Comparison of ENCODE assay signal across 11 cellular contexts in genomic region chr17:82269882-82270500, GRCh38. TPM values are rescaled to one million over a fixed set of nuclear protein-coding genes. Genes with fewer than 3 reads are reported as not detected.
DNase-seq lines count a peak whose midpoint lies in the region; ATAC-seq and TF ChIP-seq lines count a peak whose summit lies in the region.
"Had no signal": no experiment of that assay in that cellular context is flagged by ENCODE, and none has a peak within 500 bp of the region (broad histone marks: within the 10 kb centered on the region; RNA-seq: fewer than 3 reads in every experiment).

No MANE protein-coding gene starts in this region.

- no peaks in the 10 kb centered on the region for H3K36me3 ChIP-seq in breast epithelium
- H3K36me3 ChIP-seq in vagina: peaks cover 0 to 26% of the 10 kb centered on the region in 2 donors

- intact Hi-C loops in Right ventricle myocardium inferior (cut with DNase I): loop anchor here (5.0 kb wide), 1 partner anchor 38 kb away; no protein-coding TSS in a partner anchor
- intact Hi-C loops in Right ventricle myocardium superior (cut with DNase I): loop anchor here (10.0 kb wide), 1 partner anchor 785 kb away; no protein-coding TSS in a partner anchor
- intact Hi-C loops in breast epithelium (cut with DNase I; ENCODE audit: low total_unique reads): no loop called here
- intact Hi-C loops in vagina (cut with DNase I): no loop called here

- TF ChIP-seq POLR2A in breast epithelium (IDR thresholded peaks at IDR 0.05): no peak
- TF ChIP-seq POLR2A in vagina (IDR thresholded peaks at IDR 0.05): no peak

- H3K9me3 Mint-ChIP-seq in naive thymus-derived CD8-positive, alpha-beta T cell: no peaks in the 10 kb centered on the region

- no peak for ATAC-seq in Right ventricle myocardium inferior
- no peak for ATAC-seq in Right ventricle myocardium superior (ENCODE audit: poor library complexity)
- peak; percentile 39 to 55 for ATAC-seq in naive thymus-derived CD8-positive, alpha-beta T cell
- ATAC-seq in GM21390 (IDR thresholded peaks at IDR 0.05; ENCODE audit: unreplicated experiment): no peak
- ATAC-seq in HG03521 (IDR thresholded peaks at IDR 0.05; ENCODE audit: unreplicated experiment): no peak

- peaks cover 13 to 42% of the 10 kb centered on the region in 2 donors for H3K4me1 ChIP-seq in breast epithelium
- H3K4me1 ChIP-seq in vagina: peaks cover 82% of the 10 kb centered on the region

- H3K4me3 ChIP-seq in breast epithelium (peak overlapping the region in 1 of 3 donors; percentile 100), vagina (no peak overlapping the region)
- H3K4me3 ChIP-seq: skin epidermis had no signal

- peak overlapping the region; percentile 62 to 94 (median 88) for H3K27ac Mint-ChIP-seq in naive thymus-derived CD8-positive, alpha-beta T cell

- TF ChIP-seq CTCF in breast epithelium (IDR thresholded peaks at IDR 0.05) (no peak), vagina (IDR thresholded peaks at IDR 0.05) (no peak)

- peaks cover 35 to 70% (median 69%) of the 10 kb centered on the region in 4 donors for H3K4me1 Mint-ChIP-seq in naive thymus-derived CD8-positive, alpha-beta T cell

- H3K27me3 ChIP-seq in breast epithelium: no peaks in the 10 kb centered on the region
- H3K27me3 ChIP-seq in vagina: no peaks in the 10 kb centered on the region

- peak; percentile 32 for DNase-seq in Right ventricle myocardium inferior (ENCODE audit: missing footprints)
- DNase-seq in Right ventricle myocardium superior: no peak
- DNase-seq in breast epithelium (ENCODE audit: low spot score in 2 of 2): no peak
- DNase-seq in naive thymus-derived CD8-positive, alpha-beta T cell: peak in 6 of 10 donors; percentile 18 to 59 (median 40)
- DNase-seq in vagina (ENCODE audit: extremely low spot score in 2 of 2): no peak
- no peak for DNase-seq in SK-N-DZ (ENCODE audit: low spot score)
- DNase-seq: NCI-H510A treated with DMSO at 0.1 percent for 48 hours had no signal

- no peaks in the 10 kb centered on the region for H3K27me3 Mint-ChIP-seq in naive thymus-derived CD8-positive, alpha-beta T cell

- peak overlapping the region; percentile 47 to 99 (median 94) for H3K4me3 Mint-ChIP-seq in naive thymus-derived CD8-positive, alpha-beta T cell

- POLR2A ChIA-PET in naive thymus-derived CD8-positive, alpha-beta T cell (lab: Charles Lee): interaction anchor here (0.5 to 6.7 kb wide), 5 partner anchors 22 to 59 kb away, joined by 3 to 50 read pairs (median 6); partner anchors contain the start of gene CD7

- no peaks in the 10 kb centered on the region for H3K9me3 ChIP-seq in breast epithelium
- H3K9me3 ChIP-seq in vagina: no peaks in the 10 kb centered on the region

- H3K36me3 Mint-ChIP-seq in naive thymus-derived CD8-positive, alpha-beta T cell: peaks cover 5 to 68% (median 6%) of the 10 kb centered on the region in 3 donors

- peak overlapping the region; percentile 99 to 100 for H3K27ac ChIP-seq in breast epithelium
- peak overlapping the region; percentile 15 for H3K27ac ChIP-seq in vagina

RNA-seq across cellular contexts. Expression of gene CSNK1D, which starts 3.5 kb away (rescaled TPM):
- 62.6 TPM for total RNA-seq in Right ventricle myocardium inferior
- total RNA-seq in Right ventricle myocardium superior: 54.4 TPM
- 10 to 100 TPM; 50.7 to 85.9 (median 75.2) TPM for total RNA-seq in breast epithelium
- total RNA-seq in naive thymus-derived CD8-positive, alpha-beta T cell: 100 to 1,000 TPM; 184 to 201 TPM
- 10 to 100 TPM; 47.6 to 72.1 (median 48.6) TPM for polyA plus RNA-seq in naive thymus-derived CD8-positive, alpha-beta T cell
- total RNA-seq in vagina: 67.8 TPM
- 25.1 and 31.2 TPM in 2 replicates for polyA plus RNA-seq in SK-N-DZ (2014; cell fraction: cytosol; rRNA removed)
- polyA plus RNA-seq in SK-N-DZ (2014; cell fraction: nucleus; rRNA removed): 49.5 and 120 TPM in 2 replicates

RNA-seq across cellular contexts. Expression of gene SLC16A3, which starts 41.1 kb away (rescaled TPM):
- total RNA-seq in Right ventricle myocardium inferior (10.4 TPM), Right ventricle myocardium superior (10.0 TPM), breast epithelium (10 to 100 TPM; 10.2 to 22.6 (median 17.3) TPM), vagina (21.1 TPM)
- total RNA-seq in naive thymus-derived CD8-positive, alpha-beta T cell: 10 to 100 TPM; 10.1 to 11.6 TPM
- 1 to 10 TPM in 2 of 3 donors, under 1 TPM in 1; 0.91 to 1.5 (median 1.0) TPM for polyA plus RNA-seq in naive thymus-derived CD8-positive, alpha-beta T cell
- polyA plus RNA-seq in SK-N-DZ (2014; cell fraction: cytosol; rRNA removed): 70.5 and 78.7 TPM in 2 replicates
- polyA plus RNA-seq in SK-N-DZ (2014; cell fraction: nucleus; rRNA removed): 43.3 and 51.0 TPM in 2 replicates

RNA-seq across cellular contexts. Expression of gene CD7, which starts 47.4 kb away (rescaled TPM):
- total RNA-seq in Right ventricle myocardium inferior (0.73 TPM), Right ventricle myocardium superior (0.75 TPM), breast epithelium (1 to 10 TPM in 2 of 3 donors, not detected in 1; 1.3 to 1.8 TPM), vagina (5.2 TPM)
- total RNA-seq in naive thymus-derived CD8-positive, alpha-beta T cell: 10 to 100 TPM; 66.9 to 67.8 TPM
- 100 to 1,000 TPM; 166 to 233 (median 205) TPM for polyA plus RNA-seq in naive thymus-derived CD8-positive, alpha-beta T cell
- polyA plus RNA-seq in SK-N-DZ (2014; cell fraction: cytosol; rRNA removed): 3.3 and 3.8 TPM in 2 replicates
- polyA plus RNA-seq in SK-N-DZ (2014; cell fraction: nucleus; rRNA removed): 0.87 and 1.7 TPM in 2 replicates
- total RNA-seq: fibroblast of villous mesenchyme had no signal

RNA-seq across cellular contexts. Expression of gene CCDC57, which starts 57.3 kb away (rescaled TPM):
- 7.9 TPM for total RNA-seq in Right ventricle myocardium inferior
- 8.6 TPM for total RNA-seq in Right ventricle myocardium superior
- 10 to 100 TPM; 13.4 to 56.9 (median 52.8) TPM for total RNA-seq in breast epithelium
- total RNA-seq in naive thymus-derived CD8-positive, alpha-beta T cell: 10 to 100 TPM; 72.9 to 80.0 TPM
- 10 to 100 TPM; 39.6 to 53.5 (median 42.4) TPM for polyA plus RNA-seq in naive thymus-derived CD8-positive, alpha-beta T cell
- total RNA-seq in vagina: 26.5 TPM
- polyA plus RNA-seq in SK-N-DZ (2014; cell fraction: cytosol; rRNA removed): 13.0 and 24.1 TPM in 2 replicates
- polyA plus RNA-seq in SK-N-DZ (2014; cell fraction: nucleus; rRNA removed): 39.5 and 75.5 TPM in 2 replicates

Comparison
In these comparisons a context has a peak if more than half of its experiments do, and no peak if none do; other contexts are left out.
1. DNase-seq: peak in Right ventricle myocardium inferior (single experiment) and naive thymus-derived CD8-positive, alpha-beta T cell (6 of 10); none in Right ventricle myocardium superior (single experiment), breast epithelium (0 of 2), vagina (0 of 2) and SK-N-DZ (single experiment).
2. ATAC-seq: peak in naive thymus-derived CD8-positive, alpha-beta T cell (2 of 2); none in Right ventricle myocardium inferior (single experiment), Right ventricle myocardium superior (single experiment), GM21390 (single experiment) and HG03521 (single experiment).
3. RNA of gene CD7, which starts 47.4 kb away (total RNA-seq): 66.9 to 67.8 TPM in naive thymus-derived CD8-positive, alpha-beta T cell; 5.2 TPM in vagina (single experiment), 1.3 to 1.8 TPM in breast epithelium, 0.75 TPM in Right ventricle myocardium superior (single experiment) and 0.73 TPM in Right ventricle myocardium inferior (single experiment); every median in the first group is over 10 times any median in the second.
4. intact Hi-C loops: an anchor here in Right ventricle myocardium inferior (5.0 kb wide) and Right ventricle myocardium superior (10.0 kb wide); none called in breast epithelium and vagina.